In the genomic region with DNA sequence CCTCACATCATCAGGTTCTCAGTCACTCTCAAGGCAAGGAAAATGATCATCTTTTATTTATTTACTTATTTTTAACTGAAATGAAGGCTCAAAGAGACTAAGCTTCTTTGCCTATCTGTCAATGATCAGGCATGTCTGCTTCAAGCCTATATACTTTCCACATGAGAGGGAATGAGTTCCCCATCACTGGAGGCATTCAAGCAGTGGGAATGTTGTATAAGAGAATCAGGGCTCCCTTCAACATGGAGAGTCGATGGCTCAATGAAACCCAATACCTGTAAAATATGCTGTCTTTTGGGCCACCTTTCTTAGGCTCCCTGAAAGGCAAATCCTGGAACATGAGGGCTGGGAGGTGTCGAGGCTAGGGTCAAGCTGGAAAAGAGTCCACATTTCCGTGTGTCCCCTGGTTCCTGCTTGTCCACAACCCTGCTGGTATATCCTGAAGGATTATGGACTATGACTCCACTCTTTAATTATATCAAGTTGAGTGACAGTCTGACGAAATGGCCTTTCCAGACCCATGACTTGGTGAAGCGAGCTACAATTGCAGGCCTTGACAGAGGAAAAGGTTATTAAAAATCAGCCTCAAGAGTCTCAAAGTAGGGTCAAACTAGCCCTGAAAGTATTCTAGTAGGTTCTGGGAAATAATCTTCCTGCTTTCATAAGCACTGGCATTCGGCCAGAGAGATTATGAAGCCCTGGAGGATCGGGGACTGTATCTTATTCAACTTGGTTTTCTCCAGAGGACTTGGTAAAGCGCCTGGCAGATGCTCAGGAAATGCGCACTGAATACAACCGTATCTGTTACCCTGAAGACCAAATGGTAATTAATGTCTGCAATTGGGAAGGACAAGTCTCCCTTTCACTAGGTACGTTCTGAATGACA, we compare ENCODE assay signal across 22 cellular contexts.
A peak's percentile ranks its signal among the peaks of the same experiment; 100 is the strongest.
DNase-seq lines count a peak whose midpoint lies in the region; ATAC-seq and TF ChIP-seq lines count a peak whose summit lies in the region.
"Had no signal": no experiment of that assay in that cellular context is flagged by ENCODE, and none has a peak within 500 bp of the region (broad histone marks: within the 10 kb centered on the region; RNA-seq: fewer than 3 reads in every experiment).

No MANE protein-coding gene starts in this region.

- peak overlapping the region in 3 of 10 donors; percentile 16 to 53 (median 51) for H3K27ac ChIP-seq in heart right ventricle
- H3K27ac ChIP-seq in psoas muscle, result no peak overlapping the region
- H3K27ac ChIP-seq in PC-9, result no peak overlapping the region
- H3K27ac ChIP-seq: BLaER1 treated with 17β-estradiol and CSF1 and Interleukin-3, amounts not matched to agents 10 nM and 100 nM; esophagus squamous epithelium; VCaP had no signal

- H3K4me1 ChIP-seq in heart right ventricle (no peaks in the 10 kb centered on the region), psoas muscle (no peaks in the 10 kb centered on the region), PC-9 (replicated peaks; ENCODE audit: insufficient read depth) (no peaks in the 10 kb centered on the region)
- H3K4me1 ChIP-seq: BLaER1 treated with 17β-estradiol and CSF1 and Interleukin-3, amounts not matched to agents 10 nM and 100 nM; esophagus squamous epithelium had no signal

- H2AFZ ChIP-seq in PC-9, result no peak overlapping the region

- H3K27me3 ChIP-seq in heart right ventricle (peaks cover 0 to 36% (median 6%) of the 10 kb centered on the region in 7 donors), psoas muscle (ENCODE audit: insufficient read depth in 3 of 3, low read length in 2 of 3) (peaks cover 0 to 6% (median 2%) of the 10 kb centered on the region in 3 donors), PC-9 (ENCODE audit: insufficient read depth, low read depth) (no peaks in the 10 kb centered on the region)
- H3K27me3 ChIP-seq: BLaER1 treated with 17β-estradiol and CSF1 and Interleukin-3, amounts not matched to agents 10 nM and 100 nM had no signal

- DNase-seq in COR-L47 (lab: John Stamatoyannopoulos, UW), result peak; percentile 1
- peak; percentile 6 for DNase-seq in M059J (ENCODE audit: low read depth)
- DNase-seq in amniotic epithelial cell (ENCODE audit: low read depth), result peak; percentile 70
- DNase-seq in heart right ventricle, result peak in 1 of 2 donors; percentile 58
- no peak for DNase-seq in osteocyte (ENCODE audit: extremely low spot score, unreplicated experiment)
- no peak for DNase-seq in psoas muscle
- DNase-seq in PC-9, result no peak
- DNase-seq: activated CD4-positive, alpha-beta T cell treated with anti-CD3 and anti-CD28 coated beads, Interleukin-2, amount 10 ng/mL, durations not matched to agents 7 days and 5 days; activated naive CD8-positive, alpha-beta T cell treated with anti-CD3 and anti-CD28 coated beads for 36 hours; endodermal cell; esophagus squamous epithelium; KG1; midbrain; NCI-H187; nephron progenitor cell; substantia nigra had no signal

- no peak overlapping the region for H3K4me3 Mint-ChIP-seq in osteocyte (ENCODE audit: unreplicated experiment)
- H3K4me3 Mint-ChIP-seq: activated CD4-positive, alpha-beta T cell treated with anti-CD3 and anti-CD28 coated beads, Interleukin-2, amount 10 ng/mL, durations not matched to agents 7 days and 5 days; activated naive CD8-positive, alpha-beta T cell treated with anti-CD3 and anti-CD28 coated beads for 36 hours; activated T-helper 17 cell treated with anti-CD3 and anti-CD28 coated beads, Interleukin-2, amount 50 U/mL, for 72 hours; endodermal cell; nephron progenitor cell; T-helper 2 cell treated with Interferon-gamma antibody and Interleukin-4, amounts not matched to agents 5 μg/mL and 100 μg/mL, for 36 hours had no signal

- H3K9me3 ChIP-seq in heart right ventricle (no peaks in the 10 kb centered on the region), psoas muscle (no peaks in the 10 kb centered on the region), PC-9 (ENCODE audit: insufficient read depth, low read depth) (no peaks in the 10 kb centered on the region)
- H3K9me3 ChIP-seq: BLaER1 treated with 17β-estradiol and CSF1 and Interleukin-3, amounts not matched to agents 10 nM and 100 nM; esophagus squamous epithelium had no signal

- H3K36me3 Mint-ChIP-seq in osteocyte (ENCODE audit: unreplicated experiment), result no peaks in the 10 kb centered on the region
- H3K36me3 Mint-ChIP-seq: activated naive CD8-positive, alpha-beta T cell treated with anti-CD3 and anti-CD28 coated beads for 36 hours had no signal

- intact Hi-C loops in heart right ventricle (cut with DNase I) (no loop called here), psoas muscle (cut with DNase I) (no loop called here), PC-9 (cut with micrococcal nuclease; ENCODE audit: unreplicated experiment) (no loop called here)

- TF ChIP-seq CTCF in heart right ventricle (IDR thresholded peaks at IDR 0.05), result no peak
- TF ChIP-seq CTCF in osteocyte (IDR thresholded peaks at IDR 0.05), result no peak
- no peak for TF ChIP-seq CTCF in psoas muscle (IDR thresholded peaks at IDR 0.05)
- TF ChIP-seq CTCF in PC-9 (conservative IDR thresholded peaks at IDR 0.05), result no peak

- H3K4me2 ChIP-seq in PC-9, result no peak overlapping the region
- H3K4me2 ChIP-seq: BLaER1 treated with 17β-estradiol and CSF1 and Interleukin-3, amounts not matched to agents 10 nM and 100 nM had no signal

- no peak overlapping the region for H3K4me3 ChIP-seq in heart right ventricle
- no peak overlapping the region for H3K4me3 ChIP-seq in psoas muscle
- no peak overlapping the region for H3K4me3 ChIP-seq in PC-9
- H3K4me3 ChIP-seq: BLaER1 treated with 17β-estradiol and CSF1 and Interleukin-3, amounts not matched to agents 10 nM and 100 nM; esophagus squamous epithelium had no signal

- H3K27ac Mint-ChIP-seq in osteocyte (ENCODE audit: unreplicated experiment), result no peak overlapping the region
- H3K27ac Mint-ChIP-seq: activated CD4-positive, alpha-beta T cell treated with anti-CD3 and anti-CD28 coated beads, Interleukin-2, amount 10 ng/mL, durations not matched to agents 7 days and 5 days; activated naive CD8-positive, alpha-beta T cell treated with anti-CD3 and anti-CD28 coated beads for 36 hours; activated T-helper 17 cell treated with anti-CD3 and anti-CD28 coated beads, Interleukin-2, amount 50 U/mL, for 72 hours; endodermal cell; nephron progenitor cell; T-helper 2 cell treated with Interferon-gamma antibody and Interleukin-4, amounts not matched to agents 5 μg/mL and 100 μg/mL, for 36 hours had no signal

- H3K79me2 ChIP-seq in PC-9 (ENCODE audit: low read depth), result no peaks in the 10 kb centered on the region

- H3K36me3 ChIP-seq in heart right ventricle (no peaks in the 10 kb centered on the region), psoas muscle (ENCODE audit: insufficient read depth in 1 of 2, low read depth in 1 of 2) (no peaks in the 10 kb centered on the region), PC-9 (ENCODE audit: low read depth) (no peaks in the 10 kb centered on the region)
- H3K36me3 ChIP-seq: BLaER1 treated with 17β-estradiol and CSF1 and Interleukin-3, amounts not matched to agents 10 nM and 100 nM; esophagus squamous epithelium had no signal

- H3K4me1 Mint-ChIP-seq in osteocyte (ENCODE audit: unreplicated experiment), result no peaks in the 10 kb centered on the region
- H3K4me1 Mint-ChIP-seq: activated CD4-positive, alpha-beta T cell treated with anti-CD3 and anti-CD28 coated beads, Interleukin-2, amount 10 ng/mL, durations not matched to agents 7 days and 5 days; activated naive CD8-positive, alpha-beta T cell treated with anti-CD3 and anti-CD28 coated beads for 36 hours; activated T-helper 17 cell treated with anti-CD3 and anti-CD28 coated beads, Interleukin-2, amount 50 U/mL, for 72 hours had no signal

- peaks cover 30% of the 10 kb centered on the region for H3K27me3 Mint-ChIP-seq in osteocyte (ENCODE audit: unreplicated experiment)

- no peaks in the 10 kb centered on the region for H3K9me2 ChIP-seq in PC-9 (ENCODE audit: insufficient read depth)

- no peaks in the 10 kb centered on the region for H4K20me1 ChIP-seq in PC-9 (ENCODE audit: insufficient read depth)
- H4K20me1 ChIP-seq: BLaER1 treated with 17β-estradiol and CSF1 and Interleukin-3, amounts not matched to agents 10 nM and 100 nM had no signal

- POLR2A ChIA-PET in PC-9 (lab: Charles Lee; ENCODE audit: unreplicated experiment), result no interaction called here

- no peaks in the 10 kb centered on the region for H3K9me3 Mint-ChIP-seq in osteocyte (ENCODE audit: unreplicated experiment)
- H3K9me3 Mint-ChIP-seq: activated CD4-positive, alpha-beta T cell treated with anti-CD3 and anti-CD28 coated beads, Interleukin-2, amount 10 ng/mL, durations not matched to agents 7 days and 5 days; activated naive CD8-positive, alpha-beta T cell treated with anti-CD3 and anti-CD28 coated beads for 36 hours; activated T-helper 17 cell treated with anti-CD3 and anti-CD28 coated beads, Interleukin-2, amount 50 U/mL, for 72 hours; endodermal cell; nephron progenitor cell; T-helper 2 cell treated with Interferon-gamma antibody and Interleukin-4, amounts not matched to agents 5 μg/mL and 100 μg/mL, for 36 hours had no signal

- ATAC-seq in heart right ventricle (peak; percentile 31 to 83 (median 54)), HG03354 (IDR thresholded peaks at IDR 0.05; ENCODE audit: poor library complexity, severe bottlenecking, unreplicated experiment) (no peak), psoas muscle (no peak)
- ATAC-seq: activated T-helper 17 cell treated with anti-CD3 and anti-CD28 coated beads, Interleukin-2, amount 50 U/mL, for 72 hours; left lobe of liver had no signal

- CTCF ChIA-PET in PC-9 (lab: Charles Lee), result no interaction called here

- no TSS peak for BruUV-seq in PC-9 (replicated peaks; lab: Mats Ljungman, UMichigan)

- H3F3A ChIP-seq in PC-9 (ENCODE audit: insufficient read depth, low read depth), result no peaks in the 10 kb centered on the region

- WGBS in heart right ventricle, 2 donors, result 41 to 49% methylated on average over 11 of the region's 11 CpGs
- WGBS in psoas muscle, 3 donors, result 36 to 37% (median 36%) methylated on average over 11 of the region's 11 CpGs

Comparison
In these comparisons a context has a peak if more than half of its experiments do, and no peak if none do; other contexts are left out.
1. DNase-seq: peak in COR-L47 (single experiment), M059J (single experiment) and amniotic epithelial cell (single experiment); none in osteocyte (single experiment), psoas muscle (0 of 2) and PC-9 (0 of 2).
2. ATAC-seq: peak in heart right ventricle (8 of 8); none in HG03354 (single experiment) and psoas muscle (0 of 4).